ENCODE assay signal across 16 cellular contexts in genomic region chr2:64848945-64849344, GRCh38.
"Had no signal": no experiment of that assay in that cellular context is flagged by ENCODE, and none has a peak within 500 bp of the region (broad histone marks: within the 10 kb centered on the region; RNA-seq: fewer than 3 reads in every experiment).

No MANE protein-coding gene starts in this region.

- H3K27ac Mint-ChIP-seq: natural killer cell treated with Interleukin-12 subunit alpha and Interleukin-12 subunit beta and Interleukin-15 and Interleukin-18, amount 100 ng/mL, for 72 hours; progenitor cell of endocrine pancreas; stimulated activated naive CD8-positive, alpha-beta T cell treated with anti-CD3 and anti-CD28 coated beads, Interleukin-15, Interleukin-2, amounts not matched to agents 100 ng/mL and 50 ng/mL, for 24 hours had no signal

- H3K36me3 ChIP-seq: esophagus muscularis mucosa, gastrocnemius medialis, heart right ventricle, tibial artery had no signal

- H3K9me3 ChIP-seq: esophagus muscularis mucosa, gastrocnemius medialis, heart right ventricle, tibial artery had no signal

- H3K4me1 ChIP-seq: gastrocnemius medialis, tibial artery had no signal

- H3K4me3 ChIP-seq: esophagus muscularis mucosa, gastrocnemius medialis, heart right ventricle, tibial artery had no signal

- DNase-seq: central memory CD4-positive, alpha-beta T cell; cortex of kidney; effector memory CD4-positive, alpha-beta T cell; gastrocnemius medialis; heart right ventricle; hypothalamus; midbrain; right cardiac atrium; small intestine; stimulated activated CD4-positive, alpha-beta T cell treated with anti-CD3 and anti-CD28 coated beads, Interleukin-2, amount 100 ng/mL, for 48 hours had no signal

- H3K27ac ChIP-seq: esophagus muscularis mucosa, gastrocnemius medialis, tibial artery had no signal

- H3K27me3 Mint-ChIP-seq: stimulated activated naive CD8-positive, alpha-beta T cell treated with anti-CD3 and anti-CD28 coated beads, Interleukin-15, Interleukin-2, amounts not matched to agents 100 ng/mL and 50 ng/mL, for 24 hours had no signal

- H3K9me3 Mint-ChIP-seq: natural killer cell treated with Interleukin-12 subunit alpha and Interleukin-12 subunit beta and Interleukin-15 and Interleukin-18, amount 100 ng/mL, for 72 hours; stimulated activated naive CD8-positive, alpha-beta T cell treated with anti-CD3 and anti-CD28 coated beads, Interleukin-15, Interleukin-2, amounts not matched to agents 100 ng/mL and 50 ng/mL, for 24 hours had no signal

- H3K4me3 Mint-ChIP-seq: natural killer cell treated with Interleukin-12 subunit alpha and Interleukin-12 subunit beta and Interleukin-15 and Interleukin-18, amount 100 ng/mL, for 72 hours; stimulated activated naive CD8-positive, alpha-beta T cell treated with anti-CD3 and anti-CD28 coated beads, Interleukin-15, Interleukin-2, amounts not matched to agents 100 ng/mL and 50 ng/mL, for 24 hours had no signal

- H3K36me3 Mint-ChIP-seq: natural killer cell treated with Interleukin-12 subunit alpha and Interleukin-12 subunit beta and Interleukin-15 and Interleukin-18, amount 100 ng/mL, for 72 hours had no signal

- H3K27me3 ChIP-seq: esophagus muscularis mucosa, gastrocnemius medialis, heart right ventricle, tibial artery had no signal

- ATAC-seq: gastrocnemius medialis; heart right ventricle; left lobe of liver; natural killer cell treated with Interleukin-12 subunit alpha and Interleukin-12 subunit beta and Interleukin-15 and Interleukin-18, amount 100 ng/mL, for 72 hours; right cardiac atrium had no signal
